8 cellular contexts compared by ENCODE assay signal in genomic region chr1:42957229-42957879, GRCh38. TPM values are rescaled to one million over a fixed set of nuclear protein-coding genes. Genes with fewer than 3 reads are reported as not detected.
DNase-seq lines count a peak whose midpoint lies in the region; ATAC-seq and TF ChIP-seq lines count a peak whose summit lies in the region.

No MANE protein-coding gene starts in this region.

- no peak for DNase-seq in H9
- no peak for DNase-seq in T-helper 17 cell
- DNase-seq in fibroblast of villous mesenchyme (ENCODE audit: low read depth) = no peak
- no peak for DNase-seq in sciatic nerve (ENCODE audit: low spot score)
- DNase-seq in GM10266 (ENCODE audit: extremely low spot score) = no peak
- no peak for DNase-seq in OCI-M2 (lab: John Stamatoyannopoulos, UW; ENCODE audit: unreplicated experiment)
- no peak for DNase-seq in NCI-H1105 (lab: John Stamatoyannopoulos, UW)

- H3K4me2 ChIP-seq in H9 (ENCODE audit: insufficient read depth, insufficient read length, low read length) = peak overlapping the region; percentile 72

- peak overlapping the region; percentile 84 for H3K4me3 ChIP-seq in fibroblast of villous mesenchyme (ENCODE audit: low read depth, low read length)

- no peak overlapping the region for H3T11ph ChIP-seq in H9 (ENCODE audit: low read length)

- intact Hi-C loops in sciatic nerve (cut with DNase I) = no loop called here

- H3K27me3 ChIP-seq in H9 (ENCODE audit: insufficient read depth, low read length) = no peaks in the 10 kb centered on the region

- peak overlapping the region; percentile 76 for H3K9ac ChIP-seq in H9 (ENCODE audit: extremely low read depth, insufficient read length, low read length)

- peaks cover 15% of the 10 kb centered on the region for H3K23me2 ChIP-seq in H9 (ENCODE audit: insufficient read length, low read depth, low read length, poor library complexity, severe bottlenecking)

- TF ChIP-seq CTCF in H9 (conservative IDR thresholded peaks at IDR 0.05) (no peak), fibroblast of villous mesenchyme (IDR thresholded peaks at IDR 0.05; ENCODE audit: insufficient read depth, low read depth, low read length) (no peak), GM10266 (IDR thresholded peaks at IDR 0.05; ENCODE audit: control insufficient read depth, insufficient read depth, low read depth, missing control alignments) (no peak)

- H3K4me3 Mint-ChIP-seq in H9 (peak overlapping the region; percentile 87 to 99), T-helper 17 cell (peak overlapping the region; percentile 95)

- no peaks in the 10 kb centered on the region for H3K9me3 ChIP-seq in H9 (ENCODE audit: control insufficient read depth, low read depth, low read length)
- H3K9me3 ChIP-seq in T-helper 17 cell (ENCODE audit: control insufficient read depth, low read length, poor library complexity, severe bottlenecking) = no peaks in the 10 kb centered on the region

- ATAC-seq in T-helper 17 cell (no peak), sciatic nerve (peak; percentile 0), HG03135 (IDR thresholded peaks at IDR 0.05; ENCODE audit: unreplicated experiment) (no peak)

- H3K27me3 Mint-ChIP-seq in H9 (ENCODE audit: low read depth) = no peaks in the 10 kb centered on the region; the same call in 1 of the 2 replicates
- H3K27me3 Mint-ChIP-seq in T-helper 17 cell = peaks cover 10% of the 10 kb centered on the region

- H2BK120ac ChIP-seq in H9 (ENCODE audit: low read depth, low read length, poor library complexity, severe bottlenecking) = no peak overlapping the region

- peak overlapping the region; percentile 26 for H3K14ac ChIP-seq in H9 (ENCODE audit: insufficient read depth, low read length)

- H3K4ac ChIP-seq in H9 (ENCODE audit: low read depth, low read length) = no peak overlapping the region

- no peak overlapping the region for H3K23ac ChIP-seq in H9 (ENCODE audit: insufficient read length, low read depth, low read length)

- H4K5ac ChIP-seq in H9 (ENCODE audit: insufficient read length, low read depth, low read length) = no peak overlapping the region

- peaks cover 55% of the 10 kb centered on the region for H3K79me2 ChIP-seq in H9 (ENCODE audit: insufficient read depth, low read length)

- no peak overlapping the region for H4K91ac ChIP-seq in H9 (ENCODE audit: insufficient read length, low read depth, low read length)

- H2BK5ac ChIP-seq in H9 (ENCODE audit: insufficient read length, low read length) = no peak overlapping the region

- H3K4me1 ChIP-seq in H9 (ENCODE audit: insufficient read depth, low read length) = peaks cover 18% of the 10 kb centered on the region

- no peak overlapping the region for H3K56ac ChIP-seq in H9 (ENCODE audit: insufficient read length, low read depth, low read length)

- WGBS in H9 (ENCODE audit: extremely low coverage, insufficient read length, low lambda C conversion rate) = no CpG with 5 or more reads among the region's 26 CpGs

- H2AK5ac ChIP-seq in H9 (ENCODE audit: insufficient read length, low read length) = no peak overlapping the region

- no peak overlapping the region for H2BK15ac ChIP-seq in H9 (ENCODE audit: low read depth, low read length)

- H3K79me1 ChIP-seq in H9 (ENCODE audit: insufficient read depth, low read depth, low read length, poor library complexity, severe bottlenecking) = no peaks in the 10 kb centered on the region

- H3K27ac Mint-ChIP-seq in H9 (peak overlapping the region; percentile 86 to 95 (median 89)), T-helper 17 cell (peak overlapping the region; percentile 95)

- H4K20me1 ChIP-seq in H9 (ENCODE audit: control insufficient read depth, insufficient read depth, insufficient read length) = peaks cover 4% of the 10 kb centered on the region

- H2BK20ac ChIP-seq in H9 (ENCODE audit: low read depth, low read length, poor library complexity, severe bottlenecking) = no peak overlapping the region

- no peak overlapping the region for H2BK12ac ChIP-seq in H9 (ENCODE audit: insufficient read length, low read depth, low read length)

- H3K9me3 Mint-ChIP-seq in H9 = peaks cover 0 to 7% of the 10 kb centered on the region in 2 experiments; a peak in 2 of 5 replicates

- H4K8ac ChIP-seq in H9 (replicated peaks; ENCODE audit: insufficient read length, low read depth, low read length) = no peak overlapping the region

- H3K18ac ChIP-seq in H9 (ENCODE audit: insufficient read length, low read depth, low read length) = no peak overlapping the region

- H3K27ac ChIP-seq in H9 (ENCODE audit: insufficient read length, low read depth, low read length) = no peak overlapping the region

- H3K36me3 Mint-ChIP-seq in H9 (ENCODE audit: insufficient read depth in 1 of 3, low read depth in 3 of 3) (peaks cover 36 to 49% (median 41%) of the 10 kb centered on the region in 3 experiments), T-helper 17 cell (ENCODE audit: low read depth) (peaks cover 12% of the 10 kb centered on the region)

- H3K4me1 Mint-ChIP-seq in H9 (peaks cover 66 to 67% of the 10 kb centered on the region in 2 experiments), T-helper 17 cell (peaks cover 53% of the 10 kb centered on the region)

- no peak overlapping the region for H2AFZ ChIP-seq in H9 (ENCODE audit: low read length)

RNA-seq across cellular contexts. Expression of gene SLC2A1, which starts 1.3 kb away (rescaled TPM):
- total RNA-seq in H9 (2021) = 186 and 187 TPM in 2 replicates
- 10 to 100 TPM; 63.7 to 79.0 TPM for total RNA-seq in T-helper 17 cell
- 90.8 and 118 TPM in 2 replicates for total RNA-seq in fibroblast of villous mesenchyme
- total RNA-seq in sciatic nerve = 968 TPM
